In genomic region chr7:76166404-76167255, GRCh38 we compare ENCODE assay signal across 8 cellular contexts. TPM values are rescaled to one million over a fixed set of nuclear protein-coding genes. Genes with fewer than 3 reads are reported as not detected.
A peak's percentile ranks its signal among the peaks of the same experiment; 100 is the strongest.
DNase-seq lines count a peak whose midpoint lies in the region; ATAC-seq and TF ChIP-seq lines count a peak whose summit lies in the region.

No MANE protein-coding gene starts in this region.

- DNase-seq in Calu3 (peak; percentile 92), OCI-LY7 (ENCODE audit: low spot score) (peak; percentile 55), activated T-cell treated with anti-CD3 and anti-CD28 coated beads for 4 hours (peak; percentile 87), epidermal melanocyte (ENCODE audit: insufficient read length, low spot score) (peak; percentile 88), midbrain (lab: John Stamatoyannopoulos, UW) (peak; percentile 98)
- DNase-seq in stimulated activated CD8-positive, alpha-beta memory T cell treated with anti-CD3 and anti-CD28 coated beads, Interleukin-15, amount 100 ng/mL, for 4 hours (ENCODE audit: low read depth in 2 of 2) = peak; percentile 77 to 80

- no peaks in the 10 kb centered on the region for H3K4me1 Mint-ChIP-seq in Calu3 (ENCODE audit: low read depth, unreplicated experiment)

- H3K4me1 ChIP-seq in HUES6 (ENCODE audit: control insufficient read depth, insufficient read depth, low read length) = peaks cover 31% of the 10 kb centered on the region
- H3K4me1 ChIP-seq in OCI-LY7 (ENCODE audit: insufficient read depth, low read length, poor library complexity, severe bottlenecking) = no peaks in the 10 kb centered on the region

- peak overlapping the region; percentile 78; the same call in 1 of the 2 replicates for H2AFZ ChIP-seq in OCI-LY7 (ENCODE audit: low read length)

- no peaks in the 10 kb centered on the region for H3K27me3 Mint-ChIP-seq in Calu3 (ENCODE audit: unreplicated experiment)

- H3K9me3 ChIP-seq in HUES6 (ENCODE audit: control insufficient read depth, insufficient read depth, low read depth, low read length) (no peaks in the 10 kb centered on the region), OCI-LY7 (ENCODE audit: low read length) (no peaks in the 10 kb centered on the region)

- H3K27ac ChIP-seq in HUES6 (ENCODE audit: low read depth, low read length) (peak overlapping the region; percentile 76), OCI-LY7 (ENCODE audit: low read depth, low read length, poor library complexity, severe bottlenecking) (no peak overlapping the region)

- H3K9me2 ChIP-seq in OCI-LY7 (ENCODE audit: insufficient read depth, low read length) = no peaks in the 10 kb centered on the region

- peaks cover 12% of the 10 kb centered on the region for H3K36me3 Mint-ChIP-seq in Calu3 (ENCODE audit: insufficient read depth, unreplicated experiment)

- intact Hi-C loops in Calu3 (cut with micrococcal nuclease; ENCODE audit: unreplicated experiment) (no loop called here), OCI-LY7 (cut with micrococcal nuclease; ENCODE audit: unreplicated experiment) (no loop called here)

- peak overlapping the region; percentile 77 for H3K27ac Mint-ChIP-seq in Calu3 (ENCODE audit: unreplicated experiment)

- H3K27me3 ChIP-seq in HUES6 (ENCODE audit: control insufficient read depth, insufficient read depth, low read length) = no peaks in the 10 kb centered on the region

- H3K9ac ChIP-seq in HUES6 (ENCODE audit: low read length) = peak overlapping the region; percentile 87

- H3K36me3 ChIP-seq in HUES6 (ENCODE audit: control insufficient read depth, insufficient read depth, low read length) = no peaks in the 10 kb centered on the region
- H3K36me3 ChIP-seq in OCI-LY7 (ENCODE audit: insufficient read depth, low read length) = no peaks in the 10 kb centered on the region

- peak; percentile 87 for ATAC-seq in GM21447 (IDR thresholded peaks at IDR 0.05; ENCODE audit: unreplicated experiment)

- H3K79me2 ChIP-seq in OCI-LY7 (ENCODE audit: insufficient read depth, low read depth, low read length) = no peaks in the 10 kb centered on the region

- no peaks in the 10 kb centered on the region for H3K9me3 Mint-ChIP-seq in Calu3 (ENCODE audit: low read depth, unreplicated experiment)

- CTCF ChIA-PET in Calu3 (lab: Charles Lee) = interaction anchor here (0.6 to 0.9 kb wide), 3 partner anchors 96 to 165 kb away, joined by 3 to 4 read pairs (median 3); no protein-coding TSS in a partner anchor
- CTCF ChIA-PET in OCI-LY7 (lab: Charles Lee; ENCODE audit: unreplicated experiment) = no interaction called here

- H3K4me3 Mint-ChIP-seq in Calu3 (ENCODE audit: low read depth, unreplicated experiment) = peak overlapping the region; percentile 68

- POLR2A ChIA-PET in OCI-LY7 (lab: Charles Lee) = no interaction called here

- TSS peak; percentile 97 for BruUV-seq in Calu3 (replicated peaks; lab: Mats Ljungman, UMichigan)
- no TSS peak for BruUV-seq in OCI-LY7 (replicated peaks; lab: Mats Ljungman, UMichigan)

- H4K20me1 ChIP-seq in OCI-LY7 (ENCODE audit: insufficient read depth, low read length) = no peaks in the 10 kb centered on the region

- H3K4me3 ChIP-seq in HUES6 (ENCODE audit: low read depth, low read length) (peak overlapping the region; percentile 94), OCI-LY7 (ENCODE audit: low read depth, low read length, poor library complexity, severe bottlenecking) (peak overlapping the region; percentile 60)

- no peak for TF ChIP-seq CTCF in Calu3 (IDR thresholded peaks at IDR 0.05; ENCODE audit: unreplicated experiment)
- TF ChIP-seq CTCF in OCI-LY7 (conservative IDR thresholded peaks at IDR 0.05; ENCODE audit: low read length) = no peak

- H3K4me2 ChIP-seq in OCI-LY7 (ENCODE audit: low read length) = peak overlapping the region; percentile 50; the same call in 1 of the 2 replicates

RNA-seq across cellular contexts. Expression of gene SRRM3, which starts 35.1 kb away (rescaled TPM):
- total RNA-seq in Calu3 (2022) (0.21 TPM in 1 of 2 replicates, not detected in the other), OCI-LY7 (2022) (not detected in 2 replicates)
- not detected in 2 replicates for total RNA-seq in OCI-LY7 (2014; rRNA removed; shearing (Covaris generic))
